11 cellular contexts compared by ENCODE assay signal in genomic region chr19:6056282-6056741, GRCh38. TPM values are rescaled to one million over a fixed set of nuclear protein-coding genes. Genes with fewer than 3 reads are reported as not detected.
DNase-seq lines count a peak whose midpoint lies in the region; ATAC-seq and TF ChIP-seq lines count a peak whose summit lies in the region.
"Had no signal": no experiment of that assay in that cellular context is flagged by ENCODE, and none has a peak within 500 bp of the region (broad histone marks: within the 10 kb centered on the region; RNA-seq: fewer than 3 reads in every experiment).

No MANE protein-coding gene starts in this region.

- DNase-seq in DMS153 treated with DMSO at 0.1 percent for 48 hours (lab: John Stamatoyannopoulos, UW; ENCODE audit: unreplicated experiment) (peak; percentile 16), adrenal gland (peak in 2 of 7 donors; percentile 33 to 57), hepatocyte (ENCODE audit: low spot score) (peak; percentile 58), EL (no peak), occipital lobe (lab: John Stamatoyannopoulos, UW) (no peak), putamen (ENCODE audit: low spot score) (no peak)
- DNase-seq: activated naive CD4-positive, alpha-beta T cell treated with anti-CD3 and anti-CD28 coated beads for 36 hours; NK-92 treated with Interleukin-12 subunit alpha and Interleukin-12 subunit beta, amount 100 ng/mL, for 24 hours had no signal

- TF ChIP-seq CTCF in adrenal gland (IDR thresholded peaks at IDR 0.05) (no peak), hepatocyte (IDR thresholded peaks at IDR 0.05; ENCODE audit: poor library complexity) (peak; percentile 8)

- H3K79me2 ChIP-seq in hepatocyte: no peaks in the 10 kb centered on the region

- no peak for TF ChIP-seq POLR2A in adrenal gland (IDR thresholded peaks at IDR 0.05)

- no peaks in the 10 kb centered on the region for H3K27me3 ChIP-seq in adrenal gland
- H3K27me3 ChIP-seq in hepatocyte: no peaks in the 10 kb centered on the region
- no peaks in the 10 kb centered on the region for H3K27me3 ChIP-seq in skeletal muscle satellite cell (ENCODE audit: control insufficient read depth, insufficient read depth, low read length)

- no peak overlapping the region for H3K4me2 ChIP-seq in hepatocyte
- H3K4me2 ChIP-seq in skeletal muscle satellite cell (ENCODE audit: low read length): peak overlapping the region; percentile 66

- H3K36me3 ChIP-seq in adrenal gland (replicated peaks in 1 of 2): no peaks in the 10 kb centered on the region
- H3K36me3 ChIP-seq in hepatocyte (replicated peaks; ENCODE audit: insufficient read depth, low read depth): no peaks in the 10 kb centered on the region
- no peaks in the 10 kb centered on the region for H3K36me3 ChIP-seq in skeletal muscle satellite cell (ENCODE audit: insufficient read depth, low read length)

- H3K9me2 ChIP-seq in hepatocyte (replicated peaks; ENCODE audit: insufficient read depth): no peaks in the 10 kb centered on the region

- H3K4me1 ChIP-seq in adrenal gland (replicated peaks in 1 of 2) (peaks cover 22 to 39% of the 10 kb centered on the region in 2 donors), hepatocyte (ENCODE audit: insufficient read depth) (peaks cover 9% of the 10 kb centered on the region), skeletal muscle satellite cell (ENCODE audit: control insufficient read depth, insufficient read depth, low read length) (peaks cover 17% of the 10 kb centered on the region)

- H3K9me3 ChIP-seq in adrenal gland (replicated peaks in 1 of 3) (no peaks in the 10 kb centered on the region), hepatocyte (ENCODE audit: low read depth) (no peaks in the 10 kb centered on the region), skeletal muscle satellite cell (replicated peaks; ENCODE audit: low read length) (no peaks in the 10 kb centered on the region)

- H3K9ac ChIP-seq in skeletal muscle satellite cell (ENCODE audit: low read depth, low read length): peak overlapping the region; percentile 74

- H2AFZ ChIP-seq in hepatocyte: no peak overlapping the region

- H3K27ac ChIP-seq in adrenal gland (peak overlapping the region; percentile 74 to 97 (median 84)), hepatocyte (peak overlapping the region; percentile 78)

- peak overlapping the region in 1 of 4 donors; percentile 26 for H3K4me3 ChIP-seq in adrenal gland
- H3K4me3 ChIP-seq in hepatocyte: no peak overlapping the region
- H3K4me3 ChIP-seq in skeletal muscle satellite cell (ENCODE audit: low read length): no peak overlapping the region

- no peak for ATAC-seq in GM19467 (IDR thresholded peaks at IDR 0.05; ENCODE audit: unreplicated experiment)
- ATAC-seq: HCT116 had no signal

- WGBS in adrenal gland, 4 donors: 67 to 72% (median 70%) methylated on average over 8 of the region's 8 CpGs
- WGBS in hepatocyte (ENCODE audit: low lambda C conversion rate, missing lambda C conversion rate): 65% methylated on average over 8 of the region's 8 CpGs

- no peaks in the 10 kb centered on the region for H4K20me1 ChIP-seq in hepatocyte (ENCODE audit: insufficient read depth, poor library complexity, severe bottlenecking)

- intact Hi-C loops in adrenal gland (cut with DNase I): no loop called here

RNA-seq across cellular contexts. Expression of gene RFX2, which starts 54.0 kb away (rescaled TPM):
- total RNA-seq in adrenal gland (1 to 10 TPM; 2.3 to 7.8 (median 4.7) TPM), hepatocyte (2.3 and 4.0 TPM in 2 replicates), occipital lobe (5.6 TPM)
- polyA plus RNA-seq in adrenal gland (10 to 100 TPM in 1 of 3 donors, 1 to 10 TPM in 2; 2.7 to 10.4 (median 4.8) TPM), hepatocyte (4.2 and 4.9 TPM in 2 replicates)
- 5.6 and 6.1 TPM in 2 replicates for total RNA-seq in skeletal muscle satellite cell (2012; rRNA removed)

Comparison
In these comparisons a context has a peak if more than half of its experiments do, and no peak if none do; other contexts are left out.
1. DNase-seq: peak in DMS153 treated with DMSO at 0.1 percent for 48 hours (single experiment) and hepatocyte (single experiment); none in EL (single experiment), occipital lobe (single experiment) and putamen (single experiment).